ENCODE assay signal across 1 cellular context in genomic region chr1:36411674-36412648, GRCh38.
TF ChIP-seq lines count a peak whose summit lies in the region.

No MANE protein-coding gene starts in this region.

TF ChIP-seq in WTC11, 78 proteins besides CTCF, POLR2A, EP300 and RAD21 (continued from another document):
- TF ChIP-seq ZSCAN18 (CRISPR knock-in tag; IDR thresholded peaks at IDR 0.05) (no peak), AR (CRISPR knock-in tag; IDR thresholded peaks at IDR 0.05) (no peak), TP53 (CRISPR knock-in tag; IDR thresholded peaks at IDR 0.05) (no peak), GRHL2 (CRISPR knock-in tag; IDR thresholded peaks at IDR 0.05; ENCODE audit: insufficient replicate concordance, severe bottlenecking) (no peak), FOXJ3 (CRISPR knock-in tag; IDR thresholded peaks at IDR 0.05; ENCODE audit: borderline replicate concordance) (no peak), JAZF1 (CRISPR knock-in tag; IDR thresholded peaks at IDR 0.05) (no peak), ATF1 (CRISPR knock-in tag; IDR thresholded peaks at IDR 0.05) (no peak), KAT7 (CRISPR knock-in tag; IDR thresholded peaks at IDR 0.05; ENCODE audit: borderline replicate concordance) (no peak), CREB1 (CRISPR knock-in tag; IDR thresholded peaks at IDR 0.05) (no peak), STAT6 (CRISPR knock-in tag; conservative IDR thresholded peaks at IDR 0.05; ENCODE audit: low read depth) (no peak)
